In the genomic region with DNA sequence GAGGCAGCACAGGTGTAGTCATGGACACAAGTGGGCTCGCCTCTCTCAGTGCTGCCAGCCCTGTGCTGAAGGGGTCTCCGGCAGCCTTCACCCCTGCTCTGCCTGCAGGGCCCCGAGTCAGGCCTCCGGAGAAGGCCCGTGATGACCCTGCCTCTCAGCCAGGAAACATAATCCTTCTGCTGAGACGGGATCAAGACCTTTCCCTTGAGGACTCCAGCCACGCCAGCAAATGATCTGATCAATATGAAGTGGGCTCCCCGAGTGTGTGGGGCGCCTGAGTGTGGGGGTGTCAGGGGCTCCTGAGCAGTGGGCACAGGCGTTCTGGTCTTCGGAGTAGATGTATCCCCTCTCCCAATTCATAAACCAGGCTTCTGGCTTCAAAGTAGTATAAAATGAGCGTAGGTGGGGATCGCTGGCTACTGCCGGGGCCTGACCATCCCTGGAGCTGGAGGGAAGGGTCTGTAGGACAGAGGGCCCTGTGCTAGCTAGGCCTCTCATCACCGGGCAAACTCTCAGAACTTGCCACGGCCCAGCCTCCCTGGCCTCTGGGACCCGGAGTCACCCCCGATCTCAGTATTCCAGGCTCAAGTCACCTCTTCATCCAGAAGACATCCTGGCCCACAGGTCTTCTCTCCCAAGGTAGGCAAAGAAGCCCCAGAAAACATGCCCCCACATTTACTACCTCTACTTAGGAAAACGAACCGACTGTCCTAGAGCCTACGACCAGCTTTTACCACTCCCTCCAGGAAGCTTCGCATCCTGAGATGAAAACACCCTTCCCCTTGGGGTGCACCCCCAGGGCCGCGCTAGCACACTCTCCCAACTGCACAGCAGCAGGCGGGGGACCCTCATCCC, we compare ENCODE assay signal across 1 cellular context.
TF ChIP-seq lines count a peak whose summit lies in the region.

No MANE protein-coding gene starts in this region.

TF ChIP-seq in HepG2, 621 proteins besides CTCF, POLR2A, EP300 and RAD21 (continued from another document):
- TF ChIP-seq THAP9 (CRISPR knock-in tag; IDR thresholded peaks at IDR 0.05; ENCODE audit: borderline replicate concordance) (no peak), ZNF280D (CRISPR knock-in tag; IDR thresholded peaks at IDR 0.05) (no peak), NR3C1 (CRISPR knock-in tag; IDR thresholded peaks at IDR 0.05) (no peak)
